34 cellular contexts compared by ENCODE assay signal in the genomic region with DNA sequence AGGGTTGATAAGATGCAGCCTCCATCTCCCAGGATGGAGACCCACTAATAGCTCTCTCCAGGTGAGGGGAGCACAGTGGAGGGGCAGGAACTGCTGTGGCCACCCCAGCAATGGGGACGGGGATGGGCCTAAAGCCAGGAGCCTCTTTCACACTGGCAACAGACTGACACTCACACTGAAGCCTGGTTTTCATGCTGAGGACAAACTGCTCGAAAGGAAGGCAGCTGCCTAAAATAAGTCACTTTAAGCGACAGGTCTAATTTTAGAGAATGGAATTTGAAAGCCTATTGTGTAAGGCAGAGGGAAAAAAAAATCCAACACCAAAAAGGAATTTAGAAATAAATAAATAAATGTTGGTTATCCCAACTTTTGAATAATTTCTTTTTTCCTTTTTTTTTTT.
"Had no signal": no experiment of that assay in that cellular context is flagged by ENCODE, and none has a peak within 500 bp of the region (broad histone marks: within the 10 kb centered on the region; RNA-seq: fewer than 3 reads in every experiment).

No MANE protein-coding gene starts in this region.

- H3K27me3 ChIP-seq: body of pancreas, breast epithelium, MG63, Peyer's patch, SJCRH30 had no signal

- DNase-seq: activated CD4-positive, alpha-beta T cell treated with anti-CD3 and anti-CD28 coated beads for 1 hour; activated CD4-positive, alpha-beta T cell treated with anti-CD3 and anti-CD28 coated beads, Interleukin-2, amount 10 ng/mL, durations not matched to agents 24 days and 14 days; activated CD4-positive, alpha-beta T cell treated with anti-CD3 and anti-CD28 coated beads, Interleukin-2, amount 50 U/mL, for 4 hours; activated CD4-positive, CD25-positive, alpha-beta regulatory T cell; activated CD8-positive, alpha-beta T cell treated with anti-CD3 and anti-CD28 coated beads for 36 hours; activated effector memory CD4-positive, alpha-beta T cell treated with anti-CD3 and anti-CD28 coated beads, Interleukin-2, amount 50 U/mL, for 16 hours; activated naive CD4-positive, alpha-beta T cell; activated naive CD4-positive, alpha-beta T cell treated with anti-CD3 and anti-CD28 coated beads, Interleukin-2, amount 50 U/mL, for 16 hours; activated naive CD8-positive, alpha-beta T cell treated with anti-CD3 and anti-CD28 coated beads for 36 hours; activated T-cell treated with anti-CD3 and anti-CD28 coated beads, Interleukin-2, amount 50 U/mL, for 1 hour; activated T-cell treated with anti-CD3 and anti-CD28 coated beads, Interleukin-2, amount 50 U/mL, for 72 hours; amniotic stem cell; body of pancreas; caudate nucleus; Kasumi-1; KG1; MG63; NCI-H1048; NCI-H1105 treated with DMSO at 0.1 percent for 48 hours; NCI-H1436; NCI-H1930; NCI-H2081 treated with DMSO at 0.1 percent for 48 hours; NCI-H226; NCI-H446 treated with DMSO at 0.1 percent for 48 hours; PC-3; Peyer's patch; SHP77; SJCRH30; T1000; WERI-Rb-1 had no signal

- H3K36me3 ChIP-seq: breast epithelium, MG63, Peyer's patch, SJCRH30, WERI-Rb-1 had no signal

- ATAC-seq: activated CD8-positive, alpha-beta T cell treated with anti-CD3 and anti-CD28 coated beads for 36 hours; activated T-cell treated with anti-CD3 and anti-CD28 coated beads, Interleukin-2, amount 50 U/mL, for 72 hours; activated T-helper 17 cell treated with anti-CD3 and anti-CD28 coated beads, Interleukin-2, amount 50 U/mL, for 72 hours; body of pancreas; PC-3 had no signal

- H3K27ac ChIP-seq: body of pancreas, breast epithelium, Peyer's patch, RWPE1, SJCRH30, SK-N-MC, WERI-Rb-1 had no signal

- H3K4me3 ChIP-seq: body of pancreas, breast epithelium, MG63, Peyer's patch, SJCRH30, SK-N-MC had no signal

- H3K4me1 ChIP-seq: body of pancreas, breast epithelium, Peyer's patch, SJCRH30 had no signal

- H3K9me3 ChIP-seq: body of pancreas, breast epithelium, MG63, Peyer's patch, SJCRH30 had no signal
